Comparison of ENCODE assay signal across 8 cellular contexts in genomic region chr4:82797048-82797590, GRCh38. TPM values are rescaled to one million over a fixed set of nuclear protein-coding genes. Genes with fewer than 3 reads are reported as not detected.
DNase-seq lines count a peak whose midpoint lies in the region; ATAC-seq and TF ChIP-seq lines count a peak whose summit lies in the region.

No MANE protein-coding gene starts in this region.

- no peak overlapping the region for H3K27ac Mint-ChIP-seq in CD4-positive, CD25-positive, alpha-beta regulatory T cell
- peak overlapping the region in 2 of 6 donors; percentile 94 to 96 for H3K27ac Mint-ChIP-seq in naive B cell

- TF ChIP-seq CTCF in choroid plexus epithelial cell (conservative IDR thresholded peaks at IDR 0.05; ENCODE audit: low read depth, low read length), result no peak

- no peak overlapping the region for H3K9ac ChIP-seq in HUES64 (ENCODE audit: low read depth, low read length)

- H3K9me3 ChIP-seq in CD4-positive, CD25-positive, alpha-beta regulatory T cell (ENCODE audit: control insufficient read depth in 2 of 2, low read length in 2 of 2), result no peaks in the 10 kb centered on the region
- H3K9me3 ChIP-seq in HUES64 (ENCODE audit: insufficient read depth, low read depth, low read length), result no peaks in the 10 kb centered on the region

- no peak for ATAC-seq in CD4-positive, CD25-positive, alpha-beta regulatory T cell (ENCODE audit: low read depth in 2 of 2)
- no peak for ATAC-seq in naive B cell (ENCODE audit: low read depth in 2 of 2)
- ATAC-seq in GM18858 (IDR thresholded peaks at IDR 0.05; ENCODE audit: unreplicated experiment), result no peak

- peak overlapping the region; percentile 55 to 72 (median 62) for H3K4me3 Mint-ChIP-seq in CD4-positive, CD25-positive, alpha-beta regulatory T cell
- peak overlapping the region; percentile 64 to 87 (median 80) for H3K4me3 Mint-ChIP-seq in naive B cell

- no peaks in the 10 kb centered on the region for H3K36me3 ChIP-seq in CD4-positive, CD25-positive, alpha-beta regulatory T cell (ENCODE audit: control insufficient read depth, insufficient read depth, low read length)
- H3K36me3 ChIP-seq in HUES64 (ENCODE audit: insufficient read depth, low read length), result no peaks in the 10 kb centered on the region

- peaks cover 0 to 20% (median 2%) of the 10 kb centered on the region in 4 donors for H3K4me1 Mint-ChIP-seq in CD4-positive, CD25-positive, alpha-beta regulatory T cell
- peaks cover 9 to 16% (median 15%) of the 10 kb centered on the region in 3 donors for H3K4me1 Mint-ChIP-seq in naive B cell

- H3K36me3 Mint-ChIP-seq in CD4-positive, CD25-positive, alpha-beta regulatory T cell, result no peaks in the 10 kb centered on the region
- no peaks in the 10 kb centered on the region for H3K36me3 Mint-ChIP-seq in naive B cell

- DNase-seq in CD4-positive, CD25-positive, alpha-beta regulatory T cell, result no peak
- DNase-seq in choroid plexus epithelial cell (ENCODE audit: low read depth), result no peak
- DNase-seq in naive B cell, result no peak
- no peak for DNase-seq in A172 (ENCODE audit: low spot score)
- no peak for DNase-seq in GDM1 (lab: John Stamatoyannopoulos, UW)
- no peak for DNase-seq in stimulated activated CD4-positive, alpha-beta T cell treated with anti-CD3 and anti-CD28 coated beads, Interleukin-2, amount 100 ng/mL, for 48 hours

- H3K27ac ChIP-seq in CD4-positive, CD25-positive, alpha-beta regulatory T cell (ENCODE audit: insufficient read depth, low read length, poor library complexity, severe bottlenecking), result no peak overlapping the region
- H3K27ac ChIP-seq in HUES64 (ENCODE audit: low read depth, low read length), result no peak overlapping the region

- H3K4me3 ChIP-seq in CD4-positive, CD25-positive, alpha-beta regulatory T cell (ENCODE audit: low read depth, low read length), result no peak overlapping the region
- H3K4me3 ChIP-seq in HUES64 (ENCODE audit: low read length) (peak overlapping the region; percentile 58), choroid plexus epithelial cell (ENCODE audit: low read depth, low read length) (peak overlapping the region; percentile 70)

- 1% methylated on average over 14 of the region's 14 CpGs for WGBS in HUES64

- peaks cover 62% of the 10 kb centered on the region for H3K27me3 Mint-ChIP-seq in CD4-positive, CD25-positive, alpha-beta regulatory T cell
- peaks cover 14 to 50% (median 41%) of the 10 kb centered on the region in 3 donors for H3K27me3 Mint-ChIP-seq in naive B cell

- peaks cover 21% of the 10 kb centered on the region for H3K4me1 ChIP-seq in CD4-positive, CD25-positive, alpha-beta regulatory T cell (ENCODE audit: control insufficient read depth, insufficient read depth, low read length, poor library complexity, severe bottlenecking)
- H3K4me1 ChIP-seq in HUES64 (ENCODE audit: insufficient read depth, low read length), result peaks cover 17% of the 10 kb centered on the region; the same call in 1 of the 2 replicates

- H3K27me3 ChIP-seq in CD4-positive, CD25-positive, alpha-beta regulatory T cell (ENCODE audit: control insufficient read depth, insufficient read depth, low read length), result peaks cover 26% of the 10 kb centered on the region
- peaks cover 100% of the 10 kb centered on the region for H3K27me3 ChIP-seq in HUES64 (ENCODE audit: insufficient read depth, low read length)

- H3K9me3 Mint-ChIP-seq in CD4-positive, CD25-positive, alpha-beta regulatory T cell, result peaks cover 0 to 4% (median 0%) of the 10 kb centered on the region in 7 donors
- no peaks in the 10 kb centered on the region for H3K9me3 Mint-ChIP-seq in naive B cell

RNA-seq across cellular contexts. Expression of gene SCD5, which starts 1.5 kb away (rescaled TPM):
- 0.12 TPM for total RNA-seq in CD4-positive, CD25-positive, alpha-beta regulatory T cell
- under 1 TPM in 1 of 4 donors, not detected in 3; 0.14 TPM for polyA plus RNA-seq in CD4-positive, CD25-positive, alpha-beta regulatory T cell
- polyA plus RNA-seq in HUES64 (2013, experiment 1 of 2), result 1.8 TPM
- 3.8 TPM for polyA plus RNA-seq in HUES64 (2013, experiment 2 of 2)
- polyA plus RNA-seq in naive B cell (ENCODE audit: low read depth in 6 of 6), result under 1 TPM in 3 of 6 donors, not detected in 3; 0.09 to 0.15 (median 0.10) TPM
- total RNA-seq in A172 (2014; rRNA removed; shearing (Covaris generic)), result 11.9 and 16.6 TPM in 2 replicates

Comparison
In these comparisons a context has a peak if more than half of its experiments do, and no peak if none do; other contexts are left out.
1. RNA of gene SCD5, which starts 1.5 kb away (total RNA-seq): 11.9 to 16.6 TPM in A172; 0.12 TPM in CD4-positive, CD25-positive, alpha-beta regulatory T cell (single experiment); every median in the first group is over 10 times any median in the second.